ENCODE assay signal across 36 cellular contexts in the genomic region with DNA sequence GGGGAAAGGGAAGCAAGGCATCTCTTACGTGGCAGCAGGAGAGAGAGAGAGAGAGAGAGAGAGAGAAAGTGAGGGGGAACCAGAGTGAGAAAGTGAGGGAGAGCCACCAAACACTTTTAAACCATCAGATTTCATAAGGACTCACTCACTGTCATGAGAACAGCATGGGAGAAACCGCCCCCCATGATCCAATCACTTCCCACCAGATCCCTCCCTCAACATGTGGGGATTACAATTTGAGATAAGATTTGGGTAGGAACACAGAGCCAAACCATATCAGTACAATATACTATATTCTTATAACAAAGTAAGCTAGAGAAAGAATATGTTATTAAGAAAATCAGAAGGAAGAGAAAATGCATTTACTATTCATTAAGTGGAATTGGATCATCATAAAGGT.
"Had no signal": no experiment of that assay in that cellular context is flagged by ENCODE, and none has a peak within 500 bp of the region (broad histone marks: within the 10 kb centered on the region; RNA-seq: fewer than 3 reads in every experiment).

No MANE protein-coding gene starts in this region.

- H3K9me3 ChIP-seq: MG63 had no signal

- H3K9ac ChIP-seq: KMS-11 had no signal

- H3K4me2 ChIP-seq: KMS-11 had no signal

- H3K4me3 ChIP-seq: MG63 had no signal

- H3K27ac ChIP-seq: KMS-11 had no signal

- DNase-seq: Karpas-422, Kasumi-1, MG63, MM.1S, MV-4-11, NCI-H1048, NCI-H1092, NCI-H1092 treated with DMSO at 0.1 percent for 48 hours, NCI-H1105, NCI-H1105 treated with DMSO at 0.1 percent for 48 hours, NCI-H1417, NCI-H1417 treated with DMSO at 0.1 percent for 48 hours, NCI-H1436, NCI-H1436 treated with DMSO at 0.1 percent for 48 hours, NCI-H146, NCI-H1694, NCI-H1694 treated with DMSO at 0.1 percent for 48 hours, NCI-H187, NCI-H187 treated with DMSO at 0.1 percent for 48 hours, NCI-H1930, NCI-H2029, NCI-H2029 treated with DMSO at 0.1 percent for 48 hours, NCI-H2081, NCI-H2081 treated with DMSO at 0.1 percent for 48 hours, NCI-H2107, NCI-H2171, NCI-H2171 treated with DMSO at 0.1 percent for 48 hours, NCI-H2227 treated with DMSO at 0.1 percent for 48 hours, NCI-H226, NCI-H345, NCI-H446, NCI-H446 treated with DMSO at 0.1 percent for 48 hours, NCI-H510A, NCI-H510A treated with DMSO at 0.1 percent for 48 hours, NCI-H524 had no signal

- H3K36me3 ChIP-seq: MG63 had no signal

- H3K27me3 ChIP-seq: MG63 had no signal
